ENCODE assay signal across 17 cellular contexts in the genomic region with DNA sequence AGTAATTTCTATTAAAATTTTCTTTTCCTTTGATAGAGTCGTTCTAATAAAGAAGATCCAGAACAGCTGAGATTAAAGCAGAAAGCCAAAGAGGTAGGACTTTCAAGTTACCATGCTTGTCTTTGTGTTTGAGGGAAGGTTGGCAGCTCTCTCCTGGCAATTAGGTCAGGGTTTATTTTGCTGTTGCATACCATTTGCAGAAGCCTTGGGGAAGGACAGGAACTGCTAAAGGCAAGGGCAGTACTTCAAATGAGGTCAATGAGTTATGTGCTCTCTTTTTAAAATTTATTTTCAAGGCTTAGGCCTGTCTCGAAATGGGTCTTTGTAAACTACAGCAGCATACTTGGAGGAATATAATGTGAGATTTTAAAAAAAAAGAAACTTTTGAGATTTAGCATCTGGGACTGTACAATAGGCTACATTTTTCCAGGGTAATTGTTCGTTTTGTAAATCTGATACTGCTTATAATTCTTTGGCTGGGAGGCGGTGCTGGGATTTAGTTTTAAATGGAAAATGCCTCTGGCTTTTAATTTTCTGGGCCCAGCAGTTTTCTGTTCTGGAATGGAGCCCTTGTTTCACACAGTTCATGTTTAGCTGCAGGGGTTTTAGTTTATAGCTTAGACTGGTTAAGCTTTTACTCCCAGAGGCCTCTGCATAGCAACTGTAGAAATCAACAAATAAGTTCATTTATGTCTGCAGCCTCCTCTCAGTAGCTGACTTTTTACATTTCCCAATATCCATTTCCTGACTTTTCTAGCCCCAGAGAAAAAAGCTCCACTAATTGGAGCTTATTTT.
DNase-seq lines count a peak whose midpoint lies in the region; TF ChIP-seq lines count a peak whose summit lies in the region.
"Had no signal": no experiment of that assay in that cellular context is flagged by ENCODE, and none has a peak within 500 bp of the region (broad histone marks: within the 10 kb centered on the region; RNA-seq: fewer than 3 reads in every experiment).

No MANE protein-coding gene starts in this region.

- H3K27ac Mint-ChIP-seq in activated T-helper 2 cell treated with anti-CD3 and anti-CD28 coated beads, Interferon-gamma antibody, Interleukin-2, Interleukin-4, amounts not matched to agents 10 μg/mL and 5 μg/mL and 100 μg/mL, durations not matched to agents 14 hours and 24 hours and 36 hours = no peak overlapping the region
- H3K27ac Mint-ChIP-seq: activated B cell treated with CpG ODN at 0.5 μM for 24 hours; activated naive CD8-positive, alpha-beta T cell treated with anti-CD3 and anti-CD28 coated beads, Interleukin-2, amount 50 U/mL, for 24 hours had no signal

- DNase-seq in AG09309 (ENCODE audit: low read depth) (peak; percentile 23), SK-N-SH (peak; percentile 23), fibroblast of villous mesenchyme (ENCODE audit: low read depth) (peak; percentile 62), HCEC 1CT (no peak), GM10266 (ENCODE audit: extremely low spot score) (no peak), NK-92 (lab: John Stamatoyannopoulos, UW; ENCODE audit: unreplicated experiment) (no peak)
- no peak for DNase-seq in activated T-helper 2 cell treated with anti-CD3 and anti-CD28 coated beads, Interferon-gamma antibody, Interleukin-2, Interleukin-4, amounts not matched to agents 10 μg/mL and 5 μg/mL and 100 μg/mL, durations not matched to agents 14 hours and 24 hours and 36 hours (ENCODE audit: low spot score)
- DNase-seq: ACHN; activated B cell treated with CpG ODN at 0.5 μM for 24 hours; activated naive CD8-positive, alpha-beta T cell treated with anti-CD3 and anti-CD28 coated beads, Interleukin-2, amount 50 U/mL, for 24 hours; DMS153; dorsolateral prefrontal cortex; GOT3; NCI-H524; SIG-M5 had no signal

- H3K79me2 ChIP-seq in SK-N-SH (ENCODE audit: insufficient read depth) (no peaks in the 10 kb centered on the region), neural cell (replicated peaks; ENCODE audit: insufficient read depth, low read length) (no peaks in the 10 kb centered on the region)

- no peaks in the 10 kb centered on the region for H3K27me3 Mint-ChIP-seq in activated T-helper 2 cell treated with anti-CD3 and anti-CD28 coated beads, Interferon-gamma antibody, Interleukin-2, Interleukin-4, amounts not matched to agents 10 μg/mL and 5 μg/mL and 100 μg/mL, durations not matched to agents 14 hours and 24 hours and 36 hours (ENCODE audit: low read depth)
- H3K27me3 Mint-ChIP-seq: activated B cell treated with CpG ODN at 0.5 μM for 24 hours; activated naive CD8-positive, alpha-beta T cell treated with anti-CD3 and anti-CD28 coated beads, Interleukin-2, amount 50 U/mL, for 24 hours had no signal

- H2AFZ ChIP-seq in SK-N-SH (ENCODE audit: low read depth) (no peak overlapping the region), neural cell (ENCODE audit: low read depth, low read length) (no peak overlapping the region)

- intact Hi-C loops in activated T-helper 2 cell treated with anti-CD3 and anti-CD28 coated beads, Interferon-gamma antibody, Interleukin-2, Interleukin-4, amounts not matched to agents 10 μg/mL and 5 μg/mL and 100 μg/mL, durations not matched to agents 14 hours and 24 hours and 36 hours (cut with micrococcal nuclease) = no loop called here

- H3K36me3 ChIP-seq in SK-N-SH (replicated peaks in 1 of 2; ENCODE audit: control insufficient read depth in 1 of 2, insufficient read depth in 2 of 2, low read length in 1 of 2) (no peaks in the 10 kb centered on the region), neural cell (ENCODE audit: insufficient read depth, low read length) (no peaks in the 10 kb centered on the region)

- POLR2A ChIA-PET in SK-N-SH (lab: Yijun Ruan, JAX) = no interaction called here

- H3K9ac ChIP-seq in SK-N-SH = no peak overlapping the region
- peak overlapping the region; percentile 52 for H3K9ac ChIP-seq in neural cell (ENCODE audit: low read length)

- H3K4me2 ChIP-seq in SK-N-SH (no peak overlapping the region), neural cell (ENCODE audit: low read length) (peak overlapping the region; percentile 57)

- 67% methylated on average over 4 of the region's 4 CpGs for WGBS in SK-N-SH (ENCODE audit: low lambda C conversion rate)

- no peak for TF ChIP-seq RAD21 in SK-N-SH (IDR thresholded peaks at IDR 0.05; ENCODE audit: low read length)
- TF ChIP-seq RAD21 in neural cell (conservative IDR thresholded peaks at IDR 0.05) = no peak

- peaks cover 0 to 26% of the 10 kb centered on the region in 2 experiments; a peak in 3 of 4 replicates for H3K4me1 ChIP-seq in SK-N-SH (ENCODE audit: control insufficient read depth in 1 of 2, insufficient read depth in 2 of 2, low read depth in 1 of 2, low read length in 1 of 2)

- H4K20me1 ChIP-seq in SK-N-SH (ENCODE audit: insufficient read depth) = no peaks in the 10 kb centered on the region
- no peaks in the 10 kb centered on the region for H4K20me1 ChIP-seq in neural cell (ENCODE audit: insufficient read depth)

- H3K27me3 ChIP-seq in SK-N-SH (ENCODE audit: insufficient read depth) = no peaks in the 10 kb centered on the region
- H3K27me3 ChIP-seq in neural cell (ENCODE audit: insufficient read depth, low read depth, low read length) = no peaks in the 10 kb centered on the region
- H3K27me3 ChIP-seq: dorsolateral prefrontal cortex, tibial nerve had no signal

- H3K36me3 Mint-ChIP-seq in activated T-helper 2 cell treated with anti-CD3 and anti-CD28 coated beads, Interferon-gamma antibody, Interleukin-2, Interleukin-4, amounts not matched to agents 10 μg/mL and 5 μg/mL and 100 μg/mL, durations not matched to agents 14 hours and 24 hours and 36 hours (ENCODE audit: low read depth) = peaks cover 3% of the 10 kb centered on the region

- TF ChIP-seq EP300 in SK-N-SH (IDR thresholded peaks at IDR 0.05; ENCODE audit: borderline replicate concordance in 1 of 2, low read depth in 1 of 2, low read length in 1 of 2) (peak in 1 of 2 experiments; percentile 46; a peak in 1 of 4 replicates), neural cell (conservative IDR thresholded peaks at IDR 0.05; ENCODE audit: poor library complexity, severe bottlenecking) (no peak)

- no peaks in the 10 kb centered on the region for H3K9me2 ChIP-seq in SK-N-SH
- H3K9me2 ChIP-seq in neural cell (ENCODE audit: insufficient read depth, low read length) = no peaks in the 10 kb centered on the region

- H3K27ac ChIP-seq in SK-N-SH (ENCODE audit: low read depth in 2 of 2, low read length in 1 of 2) = peak overlapping the region in 1 of 2 experiments; percentile 91; a peak in 2 of 4 replicates
- H3K27ac ChIP-seq in neural cell (ENCODE audit: low read length) = peak overlapping the region; percentile 85

- H3K9me3 ChIP-seq in SK-N-SH = no peaks in the 10 kb centered on the region
- no peaks in the 10 kb centered on the region for H3K9me3 ChIP-seq in neural cell (ENCODE audit: low read length)
- H3K9me3 ChIP-seq: tibial nerve had no signal

- no peaks in the 10 kb centered on the region for H3K4me1 Mint-ChIP-seq in activated T-helper 2 cell treated with anti-CD3 and anti-CD28 coated beads, Interferon-gamma antibody, Interleukin-2, Interleukin-4, amounts not matched to agents 10 μg/mL and 5 μg/mL and 100 μg/mL, durations not matched to agents 14 hours and 24 hours and 36 hours (ENCODE audit: low read depth)
- H3K4me1 Mint-ChIP-seq: activated B cell treated with CpG ODN at 0.5 μM for 24 hours; activated naive CD8-positive, alpha-beta T cell treated with anti-CD3 and anti-CD28 coated beads, Interleukin-2, amount 50 U/mL, for 24 hours had no signal

- no peak overlapping the region for H3K4me3 Mint-ChIP-seq in activated T-helper 2 cell treated with anti-CD3 and anti-CD28 coated beads, Interferon-gamma antibody, Interleukin-2, Interleukin-4, amounts not matched to agents 10 μg/mL and 5 μg/mL and 100 μg/mL, durations not matched to agents 14 hours and 24 hours and 36 hours (ENCODE audit: low read depth)
- H3K4me3 Mint-ChIP-seq: activated B cell treated with CpG ODN at 0.5 μM for 24 hours; activated naive CD8-positive, alpha-beta T cell treated with anti-CD3 and anti-CD28 coated beads, Interleukin-2, amount 50 U/mL, for 24 hours had no signal

- H3F3A ChIP-seq in SK-N-SH (replicated peaks; ENCODE audit: insufficient read depth) (no peaks in the 10 kb centered on the region), neural cell (ENCODE audit: insufficient read depth, low read length, poor library complexity, severe bottlenecking) (no peaks in the 10 kb centered on the region)

- no peaks in the 10 kb centered on the region for H3K9me3 Mint-ChIP-seq in activated T-helper 2 cell treated with anti-CD3 and anti-CD28 coated beads, Interferon-gamma antibody, Interleukin-2, Interleukin-4, amounts not matched to agents 10 μg/mL and 5 μg/mL and 100 μg/mL, durations not matched to agents 14 hours and 24 hours and 36 hours
- H3K9me3 Mint-ChIP-seq: activated B cell treated with CpG ODN at 0.5 μM for 24 hours; activated naive CD8-positive, alpha-beta T cell treated with anti-CD3 and anti-CD28 coated beads, Interleukin-2, amount 50 U/mL, for 24 hours had no signal

- no peak for TF ChIP-seq CTCF in AG09309 (IDR thresholded peaks at IDR 0.05; ENCODE audit: control insufficient read depth, insufficient read depth, low read depth, low read length, missing control alignments)
- no peak for TF ChIP-seq CTCF in SK-N-SH (IDR thresholded peaks at IDR 0.05)
- TF ChIP-seq CTCF in fibroblast of villous mesenchyme (IDR thresholded peaks at IDR 0.05; ENCODE audit: insufficient read depth, low read depth, low read length) = no peak
- TF ChIP-seq CTCF in neural cell (IDR thresholded peaks at IDR 0.05; ENCODE audit: poor library complexity, severe bottlenecking) = no peak
- TF ChIP-seq CTCF in GM10266 (IDR thresholded peaks at IDR 0.05; ENCODE audit: control insufficient read depth, insufficient read depth, low read depth, missing control alignments) = no peak

- CTCF ChIA-PET in SK-N-SH (lab: Yijun Ruan, JAX) = interaction anchor here (0.6 to 2.4 kb wide), 6 partner anchors 11 to 322 kb away, joined by 3 to 19 read pairs (median 4); no protein-coding TSS in a partner anchor

- H3K4me3 ChIP-seq in AG09309 (ENCODE audit: control insufficient read depth, low read depth, low read length) = no peak overlapping the region
- no peak overlapping the region for H3K4me3 ChIP-seq in SK-N-SH (ENCODE audit: low read depth in 2 of 2, low read length in 1 of 2)
- no peak overlapping the region for H3K4me3 ChIP-seq in fibroblast of villous mesenchyme (ENCODE audit: low read depth, low read length)
- H3K4me3 ChIP-seq in neural cell (ENCODE audit: low read length) = peak overlapping the region; percentile 49
- H3K4me3 ChIP-seq: dorsolateral prefrontal cortex, tibial nerve had no signal

TF ChIP-seq in SK-N-SH, 30 proteins besides CTCF, POLR2A, EP300 and RAD21 (continues in another document):
- TF ChIP-seq CHD2 (IDR thresholded peaks at IDR 0.05; ENCODE audit: low read length, partially characterized antibody) (no peak), SIN3A (IDR thresholded peaks at IDR 0.05; ENCODE audit: borderline replicate concordance, low read depth, low read length) (no peak), RCOR1 (IDR thresholded peaks at IDR 0.05; ENCODE audit: low read length) (peak; percentile 57; the same call in 1 of the 2 replicates)

TF ChIP-seq in neural cell, 6 proteins besides CTCF, POLR2A, EP300 and RAD21 (continues in another document):
- TF ChIP-seq TAF1 (IDR thresholded peaks at IDR 0.05; ENCODE audit: low read depth) (no peak), POLR2AphosphoS5 (IDR thresholded peaks at IDR 0.05) (no peak), MXI1 (conservative IDR thresholded peaks at IDR 0.05; ENCODE audit: poor library complexity, severe bottlenecking) (no peak), SMC3 (conservative IDR thresholded peaks at IDR 0.05; ENCODE audit: poor library complexity) (no peak)

Comparison
In these comparisons a context has a peak if more than half of its experiments do, and no peak if none do; other contexts are left out.
1. DNase-seq: peak in AG09309 (single experiment), SK-N-SH (single experiment) and fibroblast of villous mesenchyme (single experiment); none in HCEC 1CT (single experiment), GM10266 (single experiment), NK-92 (single experiment) and activated T-helper 2 cell treated with anti-CD3 and anti-CD28 coated beads, Interferon-gamma antibody, Interleukin-2, Interleukin-4, amounts not matched to agents 10 μg/mL and 5 μg/mL and 100 μg/mL, durations not matched to agents 14 hours and 24 hours and 36 hours (single experiment).